In the genomic region with DNA sequence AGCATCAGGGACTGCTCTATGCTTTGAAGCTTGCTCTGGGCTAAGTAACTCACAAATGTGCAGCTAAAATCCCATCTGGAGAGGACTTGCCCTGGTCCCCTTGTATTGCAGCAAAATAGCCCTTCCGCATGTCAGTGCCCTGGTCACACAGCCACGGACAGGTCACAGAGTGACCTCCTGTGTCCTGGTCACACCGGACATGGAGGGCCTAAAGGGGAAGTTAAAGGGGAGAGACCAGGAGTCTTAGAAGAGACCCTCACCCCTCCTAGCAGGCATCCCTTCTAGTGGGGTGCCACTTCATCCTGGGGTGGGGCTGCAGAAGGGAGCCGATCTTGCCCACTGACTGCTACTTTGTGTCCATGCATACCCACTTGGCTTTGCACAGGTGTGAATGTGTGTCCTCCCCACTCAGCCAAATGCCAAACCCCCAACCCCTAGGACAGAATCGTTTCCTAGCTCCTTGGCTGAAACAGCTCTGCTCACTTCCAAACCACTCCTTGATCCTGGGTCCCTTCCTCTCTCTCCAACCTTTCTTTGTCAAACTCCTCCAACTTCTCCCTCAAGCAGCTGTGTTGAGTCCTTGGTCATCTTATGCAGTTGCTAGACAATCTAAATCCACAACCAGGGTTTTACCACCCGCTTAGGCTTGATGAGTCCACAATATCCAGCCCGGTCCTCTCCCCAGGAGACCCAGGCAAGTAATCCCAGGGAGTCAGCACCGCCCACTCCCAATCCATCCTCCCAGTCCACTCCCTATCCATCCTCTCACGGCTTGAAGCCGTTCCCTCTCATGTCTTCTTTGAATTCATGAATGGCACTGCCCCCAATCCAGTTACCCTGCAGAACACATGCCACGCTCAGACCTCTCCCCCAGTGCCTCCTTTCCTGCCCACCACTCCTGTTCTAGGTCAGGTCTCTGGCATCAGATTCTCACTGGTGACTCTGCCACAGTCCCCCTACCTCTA, we compare ENCODE assay signal across 1 cellular context.
TF ChIP-seq lines count a peak whose summit lies in the region.

No MANE protein-coding gene starts in this region.

TF ChIP-seq in H1, 55 proteins besides CTCF, POLR2A, EP300 and RAD21:
- TF ChIP-seq TAF7 (optimal IDR thresholded peaks at IDR 0.05; ENCODE audit: borderline replicate concordance, low read depth, low read length) (no peak), HDAC6 (IDR thresholded peaks at IDR 0.05; ENCODE audit: low read depth, low read length) (no peak), NRF1 (IDR thresholded peaks at IDR 0.05; ENCODE audit: low read depth, low read length) (no peak), KDM4A (IDR thresholded peaks at IDR 0.05; ENCODE audit: low read depth, low read length, severe bottlenecking) (no peak), YY1 (IDR thresholded peaks at IDR 0.05; ENCODE audit: low read depth, low read length) (no peak), JUN (IDR thresholded peaks at IDR 0.05; ENCODE audit: low read depth, low read length) (no peak)
- TF ChIP-seq, protein P1, sequence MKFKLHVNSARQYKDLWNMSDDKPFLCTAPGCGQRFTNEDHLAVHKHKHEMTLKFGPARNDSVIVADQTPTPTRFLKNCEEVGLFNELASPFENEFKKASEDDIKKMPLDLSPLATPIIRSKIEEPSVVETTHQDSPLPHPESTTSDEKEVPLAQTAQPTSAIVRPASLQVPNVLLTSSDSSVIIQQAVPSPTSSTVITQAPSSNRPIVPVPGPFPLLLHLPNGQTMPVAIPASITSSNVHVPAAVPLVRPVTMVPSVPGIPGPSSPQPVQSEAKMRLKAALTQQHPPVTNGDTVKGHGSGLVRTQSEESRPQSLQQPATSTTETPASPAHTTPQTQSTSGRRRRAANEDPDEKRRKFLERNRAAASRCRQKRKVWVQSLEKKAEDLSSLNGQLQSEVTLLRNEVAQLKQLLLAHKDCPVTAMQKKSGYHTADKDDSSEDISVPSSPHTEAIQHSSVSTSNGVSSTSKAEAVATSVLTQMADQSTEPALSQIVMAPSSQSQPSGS (IDR thresholded peaks at IDR 0.05; ENCODE audit: low read length) = no peak
- TF ChIP-seq, protein P2, sequence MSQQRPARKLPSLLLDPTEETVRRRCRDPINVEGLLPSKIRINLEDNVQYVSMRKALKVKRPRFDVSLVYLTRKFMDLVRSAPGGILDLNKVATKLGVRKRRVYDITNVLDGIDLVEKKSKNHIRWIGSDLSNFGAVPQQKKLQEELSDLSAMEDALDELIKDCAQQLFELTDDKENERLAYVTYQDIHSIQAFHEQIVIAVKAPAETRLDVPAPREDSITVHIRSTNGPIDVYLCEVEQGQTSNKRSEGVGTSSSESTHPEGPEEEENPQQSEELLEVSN (IDR thresholded peaks at IDR 0.05) = no peak
